19 cellular contexts compared by ENCODE assay signal in genomic region chr6:139519571-139520031, GRCh38.
DNase-seq lines count a peak whose midpoint lies in the region; ATAC-seq and TF ChIP-seq lines count a peak whose summit lies in the region.
"Had no signal": no experiment of that assay in that cellular context is flagged by ENCODE, and none has a peak within 500 bp of the region (broad histone marks: within the 10 kb centered on the region; RNA-seq: fewer than 3 reads in every experiment).

No MANE protein-coding gene starts in this region.

- intact Hi-C loops in psoas muscle (cut with DNase I) = loop anchor here in 1 of 2 donors (10.0 kb wide), 1 partner anchor 145 kb away; the partner anchor contains the start of gene CITED2
- intact Hi-C loops in activated naive CD4-positive, alpha-beta T cell treated with anti-CD3 and anti-CD28 coated beads for 36 hours (cut with micrococcal nuclease) = loop anchor here (1.0 kb wide), 1 partner anchor 21 kb away; no protein-coding TSS in a partner anchor

- H3K36me3 ChIP-seq in psoas muscle (ENCODE audit: insufficient read depth in 1 of 2, low read depth in 1 of 2) = no peaks in the 10 kb centered on the region
- H3K36me3 ChIP-seq: ascending aorta, right atrium auricular region had no signal

- CTCF ChIA-PET in activated naive CD4-positive, alpha-beta T cell treated with anti-CD3 and anti-CD28 coated beads for 36 hours (lab: Charles Lee) = no interaction called here

- no peaks in the 10 kb centered on the region for H3K27me3 ChIP-seq in psoas muscle (ENCODE audit: insufficient read depth in 3 of 3, low read length in 2 of 3)
- H3K27me3 ChIP-seq: ascending aorta, right atrium auricular region had no signal

- ATAC-seq in psoas muscle = peak; percentile 57 to 69 (median 66)
- no peak for ATAC-seq in HG03135 (IDR thresholded peaks at IDR 0.05; ENCODE audit: unreplicated experiment)
- no peak for ATAC-seq in HG02840 (IDR thresholded peaks at IDR 0.05; ENCODE audit: low FRiP score, unreplicated experiment)

- no peaks in the 10 kb centered on the region for H3K9me3 Mint-ChIP-seq in activated naive CD4-positive, alpha-beta T cell treated with anti-CD3 and anti-CD28 coated beads for 36 hours
- H3K9me3 Mint-ChIP-seq: T-helper 2 cell treated with Interferon-gamma antibody and Interleukin-4, amounts not matched to agents 5 μg/mL and 100 μg/mL, for 36 hours had no signal

- WGBS in psoas muscle, 3 donors = 86 to 93% (median 88%) methylated on average over 5 of the region's 5 CpGs

- DNase-seq in GM03348 (ENCODE audit: low spot score) (peak; percentile 55), NCI-H526 (lab: John Stamatoyannopoulos, UW) (peak; percentile 4 to 47), fibroblast of pulmonary artery (ENCODE audit: low read depth) (peak; percentile 58), psoas muscle (no peak), amygdala (lab: John Stamatoyannopoulos, UW) (no peak)
- DNase-seq in activated naive CD4-positive, alpha-beta T cell treated with anti-CD3 and anti-CD28 coated beads for 36 hours = no peak
- DNase-seq: activated CD4-positive, alpha-beta T cell treated with anti-CD3 and anti-CD28 coated beads, Interleukin-2, amount 10 ng/mL, durations not matched to agents 7 days and 5 days; EL; kidney glomerular epithelial cell; naive B cell; NCI-H1694; NCI-H69; stimulated activated CD4-positive, alpha-beta T cell treated with anti-CD3 and anti-CD28 coated beads, Interleukin-4, amount 100 ng/mL, for 24 hours had no signal

- no peak overlapping the region for H3K4me3 ChIP-seq in fibroblast of pulmonary artery (replicated peaks; ENCODE audit: low read depth, low read length)
- no peak overlapping the region for H3K4me3 ChIP-seq in psoas muscle
- H3K4me3 ChIP-seq: ascending aorta, right atrium auricular region had no signal

- peaks cover 4% of the 10 kb centered on the region for H3K27me3 Mint-ChIP-seq in activated naive CD4-positive, alpha-beta T cell treated with anti-CD3 and anti-CD28 coated beads for 36 hours (ENCODE audit: low read depth)
- H3K27me3 Mint-ChIP-seq: IgD-negative memory B cell had no signal

- H3K36me3 Mint-ChIP-seq in activated naive CD4-positive, alpha-beta T cell treated with anti-CD3 and anti-CD28 coated beads for 36 hours (ENCODE audit: low read depth) = no peaks in the 10 kb centered on the region
- H3K36me3 Mint-ChIP-seq: naive B cell had no signal

- no peak for TF ChIP-seq CTCF in fibroblast of pulmonary artery (IDR thresholded peaks at IDR 0.05; ENCODE audit: low read length, missing control alignments)
- no peak for TF ChIP-seq CTCF in psoas muscle (IDR thresholded peaks at IDR 0.05)

- H3K4me1 Mint-ChIP-seq in activated naive CD4-positive, alpha-beta T cell treated with anti-CD3 and anti-CD28 coated beads for 36 hours (ENCODE audit: low read depth) = peaks cover 23% of the 10 kb centered on the region
- H3K4me1 Mint-ChIP-seq: IgD-negative memory B cell, naive B cell had no signal

- no peaks in the 10 kb centered on the region for H3K9me3 ChIP-seq in psoas muscle
- H3K9me3 ChIP-seq: ascending aorta, right atrium auricular region had no signal

- H3K27ac ChIP-seq in psoas muscle = peak overlapping the region; percentile 58
- H3K27ac ChIP-seq: ascending aorta had no signal

- H3K27ac Mint-ChIP-seq in activated naive CD4-positive, alpha-beta T cell treated with anti-CD3 and anti-CD28 coated beads for 36 hours = no peak overlapping the region
- H3K27ac Mint-ChIP-seq: activated CD4-positive, alpha-beta T cell treated with anti-CD3 and anti-CD28 coated beads, Interleukin-2, amount 10 ng/mL, durations not matched to agents 7 days and 5 days; IgD-negative memory B cell; naive B cell; T-helper 2 cell treated with Interferon-gamma antibody and Interleukin-4, amounts not matched to agents 5 μg/mL and 100 μg/mL, for 36 hours had no signal

- H3K4me3 Mint-ChIP-seq in activated naive CD4-positive, alpha-beta T cell treated with anti-CD3 and anti-CD28 coated beads for 36 hours = no peak overlapping the region
- H3K4me3 Mint-ChIP-seq: activated CD4-positive, alpha-beta T cell treated with anti-CD3 and anti-CD28 coated beads, Interleukin-2, amount 10 ng/mL, durations not matched to agents 7 days and 5 days; IgD-negative memory B cell; T-helper 2 cell treated with Interferon-gamma antibody and Interleukin-4, amounts not matched to agents 5 μg/mL and 100 μg/mL, for 36 hours had no signal

- H3K4me1 ChIP-seq in psoas muscle = peaks cover 18% of the 10 kb centered on the region
- H3K4me1 ChIP-seq: ascending aorta, right atrium auricular region had no signal

Comparison
In these comparisons a context has a peak if more than half of its experiments do, and no peak if none do; other contexts are left out.
1. DNase-seq: peak in GM03348 (single experiment), NCI-H526 (2 of 2) and fibroblast of pulmonary artery (single experiment); none in psoas muscle (0 of 2), amygdala (0 of 56) and activated naive CD4-positive, alpha-beta T cell treated with anti-CD3 and anti-CD28 coated beads for 36 hours (single experiment).
2. ATAC-seq: peak in psoas muscle (4 of 4); none in HG03135 (single experiment) and HG02840 (single experiment).